ENCODE assay signal across 18 cellular contexts in the genomic region with DNA sequence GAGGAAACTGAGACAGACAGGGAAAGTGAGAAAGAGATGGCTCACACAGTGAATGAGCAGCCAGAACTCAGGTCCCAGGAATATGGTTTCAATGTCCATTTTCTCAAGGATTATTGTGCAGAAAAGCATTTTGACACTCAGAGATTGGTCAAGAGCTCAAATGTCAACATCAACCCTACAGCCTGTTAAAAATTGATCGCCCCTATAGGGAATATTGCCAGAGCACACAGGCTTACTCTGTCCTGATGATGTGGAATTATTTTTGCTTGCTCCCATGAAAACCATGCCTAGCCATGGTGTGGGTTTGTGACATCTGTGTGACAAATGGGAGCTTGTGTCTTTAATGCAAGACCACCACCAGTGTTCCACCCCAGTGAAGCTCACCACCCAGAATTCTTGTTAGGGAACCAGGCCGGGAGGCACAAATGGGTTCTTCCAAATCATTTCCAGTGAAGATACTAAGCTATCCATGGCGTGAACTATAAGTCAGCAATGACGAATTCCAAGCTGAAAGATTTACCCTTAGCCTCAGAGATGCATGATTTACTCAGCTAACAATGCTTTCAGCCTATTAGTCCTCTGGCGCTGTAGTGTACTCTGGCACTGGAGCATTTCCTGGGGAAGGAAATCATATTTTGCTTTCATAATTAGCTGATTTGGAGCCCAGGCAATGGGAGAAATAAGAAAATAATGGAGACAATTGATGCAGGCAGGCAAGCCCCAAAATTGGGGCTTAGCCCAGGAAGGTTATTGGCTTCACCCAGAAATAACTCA.
A peak's percentile ranks its signal among the peaks of the same experiment; 100 is the strongest.
DNase-seq lines count a peak whose midpoint lies in the region; ATAC-seq and TF ChIP-seq lines count a peak whose summit lies in the region.
"Had no signal": no experiment of that assay in that cellular context is flagged by ENCODE, and none has a peak within 500 bp of the region (broad histone marks: within the 10 kb centered on the region; RNA-seq: fewer than 3 reads in every experiment).

No MANE protein-coding gene starts in this region.

- H3K4me3 ChIP-seq in heart right ventricle (no peak overlapping the region), left ventricle myocardium inferior (no peak overlapping the region), SK-N-MC (peak overlapping the region; percentile 62), fibroblast of the aortic adventitia (ENCODE audit: low read depth, low read length) (no peak overlapping the region), neural progenitor cell (no peak overlapping the region)

- H3K9ac ChIP-seq in SK-N-MC (ENCODE audit: insufficient read length) (no peak overlapping the region), neural progenitor cell (no peak overlapping the region)

- no peak overlapping the region for H3K4me3 Mint-ChIP-seq in neural progenitor cell
- H3K4me3 Mint-ChIP-seq: CD4-positive, alpha-beta memory T cell had no signal

- no peaks in the 10 kb centered on the region for H4K20me1 ChIP-seq in neural progenitor cell (ENCODE audit: low read depth)

- H3K4me1 Mint-ChIP-seq in neural progenitor cell = peaks cover 3% of the 10 kb centered on the region

- H3K36me3 ChIP-seq in heart right ventricle (no peaks in the 10 kb centered on the region), left ventricle myocardium inferior (no peaks in the 10 kb centered on the region), SK-N-MC (ENCODE audit: insufficient read depth, low read length) (no peaks in the 10 kb centered on the region), neural progenitor cell (no peaks in the 10 kb centered on the region)

- no peaks in the 10 kb centered on the region for H3K27me3 Mint-ChIP-seq in neural progenitor cell (ENCODE audit: insufficient read depth, low read depth)

- H3K9me3 ChIP-seq in heart right ventricle (peaks cover 0 to 3% (median 0%) of the 10 kb centered on the region in 11 donors), left ventricle myocardium inferior (replicated peaks) (no peaks in the 10 kb centered on the region), SK-N-MC (ENCODE audit: low read depth, low read length) (no peaks in the 10 kb centered on the region), neural progenitor cell (ENCODE audit: low read depth) (no peaks in the 10 kb centered on the region)

- ATAC-seq in heart right ventricle = peak in 6 of 8 donors; percentile 41 to 66 (median 54)
- ATAC-seq: Panc1 had no signal

- H2AFZ ChIP-seq in neural progenitor cell (replicated peaks) = no peak overlapping the region

- H3K9me3 Mint-ChIP-seq in neural progenitor cell = peaks cover 2% of the 10 kb centered on the region
- H3K9me3 Mint-ChIP-seq: CD4-positive, alpha-beta memory T cell had no signal

- WGBS in heart right ventricle, 2 donors = 66 to 71% methylated on average over 5 of the region's 5 CpGs

- H3K36me3 Mint-ChIP-seq in neural progenitor cell = no peaks in the 10 kb centered on the region
- H3K36me3 Mint-ChIP-seq: CD4-positive, alpha-beta memory T cell had no signal

- H3K27me3 ChIP-seq in heart right ventricle (peaks cover 0 to 9% (median 0%) of the 10 kb centered on the region in 7 donors), left ventricle myocardium inferior (ENCODE audit: low read depth) (peaks cover 11% of the 10 kb centered on the region), neural progenitor cell (no peaks in the 10 kb centered on the region)

- H3K79me2 ChIP-seq in neural progenitor cell (ENCODE audit: low read depth) = no peaks in the 10 kb centered on the region

- no peak overlapping the region for H3K4me2 ChIP-seq in neural progenitor cell

- no peaks in the 10 kb centered on the region for H3F3A ChIP-seq in neural progenitor cell (ENCODE audit: low read depth)

- no peak overlapping the region for H3K27ac Mint-ChIP-seq in neural progenitor cell
- H3K27ac Mint-ChIP-seq: CD4-positive, alpha-beta memory T cell had no signal

- intact Hi-C loops in heart right ventricle (cut with DNase I) (no loop called here), left ventricle myocardium inferior (cut with micrococcal nuclease) (no loop called here)

- no peak for DNase-seq in heart right ventricle
- DNase-seq in left ventricle myocardium inferior = no peak
- peak; percentile 72 for DNase-seq in SK-N-MC (ENCODE audit: low read depth, low spot score)
- DNase-seq in fibroblast of the aortic adventitia (ENCODE audit: low read depth) = peak; percentile 59
- DNase-seq in activated gamma-delta T cell (lab: John Stamatoyannopoulos, UW) = no peak
- DNase-seq in DMS153 treated with DMSO at 0.1 percent for 48 hours (lab: John Stamatoyannopoulos, UW; ENCODE audit: unreplicated experiment) = no peak
- no peak for DNase-seq in NAMALWA (ENCODE audit: low spot score)
- no peak for DNase-seq in neural progenitor cell (ENCODE audit: low spot score)
- DNase-seq: 8988T; CD4-positive, alpha-beta memory T cell; DMS153; KBM-7; NCI-H187; NCI-H2107; NCI-H2227 treated with DMSO at 0.1 percent for 48 hours; NCI-H524; NCI-H82 had no signal

- TF ChIP-seq CTCF in heart right ventricle (IDR thresholded peaks at IDR 0.05) (no peak), left ventricle myocardium inferior (IDR thresholded peaks at IDR 0.05; ENCODE audit: borderline replicate concordance) (no peak), fibroblast of the aortic adventitia (IDR thresholded peaks at IDR 0.05; ENCODE audit: insufficient read depth, low read length) (no peak), neural progenitor cell (IDR thresholded peaks at IDR 0.05) (no peak)

- H3K27ac ChIP-seq in heart right ventricle (no peak overlapping the region), left ventricle myocardium inferior (replicated peaks) (no peak overlapping the region), SK-N-MC (peak overlapping the region; percentile 93), neural progenitor cell (no peak overlapping the region)

- H3K4me1 ChIP-seq in heart right ventricle (peaks cover 0 to 19% (median 8%) of the 10 kb centered on the region in 9 donors), left ventricle myocardium inferior (peaks cover 5% of the 10 kb centered on the region), neural progenitor cell (peaks cover 8% of the 10 kb centered on the region)

Comparison
In these comparisons a context has a peak if more than half of its experiments do, and no peak if none do; other contexts are left out.
1. DNase-seq: peak in SK-N-MC (single experiment) and fibroblast of the aortic adventitia (single experiment); none in heart right ventricle (0 of 2), left ventricle myocardium inferior (single experiment), activated gamma-delta T cell (single experiment), DMS153 treated with DMSO at 0.1 percent for 48 hours (single experiment), NAMALWA (single experiment) and neural progenitor cell (single experiment).